In the genomic region with DNA sequence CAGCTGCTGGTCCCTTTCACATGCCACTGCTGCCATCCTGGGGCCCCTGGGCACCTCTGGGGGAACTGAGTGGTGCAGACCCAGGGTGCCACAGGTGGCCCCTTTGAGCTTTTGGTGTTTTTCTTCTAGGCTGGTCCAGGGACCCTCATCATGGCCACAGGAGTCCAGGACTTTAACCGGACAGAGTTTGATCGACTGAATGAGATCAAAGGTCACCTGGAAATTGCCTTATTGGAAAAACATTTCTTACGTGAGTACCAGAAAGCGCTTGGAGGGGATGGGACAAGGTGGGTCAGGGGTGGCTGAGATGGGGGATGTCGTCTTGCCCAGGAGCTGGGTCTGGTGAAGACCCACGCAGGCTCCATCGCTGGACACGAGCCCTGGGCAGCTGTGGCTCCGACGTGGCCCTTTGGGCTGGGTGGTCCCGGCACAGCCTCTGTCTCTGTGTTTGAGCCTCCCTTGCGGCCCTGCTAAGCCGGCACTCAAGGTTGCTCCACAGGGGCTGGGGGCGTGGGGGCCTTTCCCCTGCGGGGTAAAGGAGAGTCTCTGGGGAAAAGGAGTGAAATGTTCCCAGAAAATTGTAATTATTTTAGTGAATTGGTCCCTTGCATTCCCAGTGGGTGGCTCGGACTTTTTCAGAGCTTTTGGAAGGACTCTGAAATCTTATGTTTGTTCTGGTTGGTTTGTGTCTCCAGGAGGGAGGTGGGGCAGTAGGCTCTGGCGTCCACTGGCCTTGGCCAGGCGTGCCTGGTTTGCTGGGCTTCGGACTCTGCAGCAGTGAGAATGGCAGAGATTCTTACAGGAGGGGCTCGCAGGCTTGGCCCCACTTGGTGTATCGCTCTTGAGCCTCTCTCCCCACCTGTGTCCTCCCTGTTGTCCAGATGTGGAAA, we compare ENCODE assay signal across 17 cellular contexts. TPM values are rescaled to one million over a fixed set of nuclear protein-coding genes. Genes with fewer than 3 reads are reported as not detected.
DNase-seq lines count a peak whose midpoint lies in the region; ATAC-seq and TF ChIP-seq lines count a peak whose summit lies in the region.
"Had no signal": no experiment of that assay in that cellular context is flagged by ENCODE, and none has a peak within 500 bp of the region (broad histone marks: within the 10 kb centered on the region; RNA-seq: fewer than 3 reads in every experiment).

No MANE protein-coding gene starts in this region.

- peak overlapping the region; percentile 46 for H3K27ac ChIP-seq in DND-41 (ENCODE audit: low read length)
- peak overlapping the region; percentile 90 to 93 for H3K27ac ChIP-seq in liver (ENCODE audit: low read depth in 1 of 2, low read length in 2 of 2)
- H3K27ac ChIP-seq in gastrocnemius medialis: peak overlapping the region; percentile 79 to 95 (median 90)
- H3K27ac ChIP-seq: PC-9, SJSA1 had no signal

- in situ Hi-C loops in gastrocnemius medialis (cut with MboI; ENCODE audit: low sequenced_read_pairs in 4 of 4): no loop called here

- peaks cover 60% of the 10 kb centered on the region for H4K20me1 ChIP-seq in DND-41 (ENCODE audit: insufficient read depth, low read length)

- peaks cover 2% of the 10 kb centered on the region for H3K36me3 Mint-ChIP-seq in T-helper 17 cell (ENCODE audit: low read depth)
- no peaks in the 10 kb centered on the region for H3K36me3 Mint-ChIP-seq in activated naive CD8-positive, alpha-beta T cell treated with anti-CD3 and anti-CD28 coated beads, Interleukin-2, amount 50 U/mL, for 24 hours (ENCODE audit: low read depth)

- H3K4me3 ChIP-seq in DND-41 (ENCODE audit: low read depth in 1 of 2, low read length in 2 of 2) (no peak overlapping the region), liver (ENCODE audit: low read depth in 1 of 3, low read length in 3 of 3) (peak overlapping the region; percentile 38 to 57 (median 56)), gastrocnemius medialis (no peak overlapping the region)
- H3K4me3 ChIP-seq: PC-9, SJSA1 had no signal

- no peak for TF ChIP-seq CTCF in DND-41 (IDR thresholded peaks at IDR 0.05; ENCODE audit: borderline replicate concordance, extremely low read depth, low read length, poor library complexity, severe bottlenecking)
- TF ChIP-seq CTCF in liver (IDR thresholded peaks at IDR 0.05; ENCODE audit: low read depth, low read length, missing input control): no peak
- TF ChIP-seq CTCF in gastrocnemius medialis (IDR thresholded peaks at IDR 0.05 in 4 of 5, conservative IDR thresholded peaks at IDR 0.05 in 1 of 5): no peak

- peaks cover 89% of the 10 kb centered on the region for H3K79me2 ChIP-seq in DND-41 (ENCODE audit: insufficient read depth, low read length)

- H3K27me3 Mint-ChIP-seq in T-helper 17 cell: no peaks in the 10 kb centered on the region
- H3K27me3 Mint-ChIP-seq in activated naive CD8-positive, alpha-beta T cell treated with anti-CD3 and anti-CD28 coated beads, Interleukin-2, amount 50 U/mL, for 24 hours: no peaks in the 10 kb centered on the region
- H3K27me3 Mint-ChIP-seq: CD4-positive, alpha-beta memory T cell had no signal

- no peak for TF ChIP-seq RAD21 in liver (IDR thresholded peaks at IDR 0.05)

- DNase-seq in DND-41 (no peak), T-helper 17 cell (no peak), gastrocnemius medialis (no peak), hippocampal formation (lab: John Stamatoyannopoulos, UW) (no peak), NCI-H187 (lab: John Stamatoyannopoulos, UW) (no peak)
- no peak for DNase-seq in activated naive CD8-positive, alpha-beta T cell treated with anti-CD3 and anti-CD28 coated beads, Interleukin-2, amount 50 U/mL, for 24 hours
- DNase-seq: AML-193, Calu3, KG1, NCI-H187 treated with DMSO at 0.1 percent for 48 hours, NCI-H2227 treated with DMSO at 0.1 percent for 48 hours, NCI-H524, PC-9 had no signal

- H3K9ac ChIP-seq in DND-41 (ENCODE audit: low read depth, low read length): no peak overlapping the region
- peak overlapping the region; percentile 36 to 78 for H3K9ac ChIP-seq in liver (ENCODE audit: low read depth in 1 of 2, low read length in 2 of 2)

- no peak overlapping the region for H3K4me3 Mint-ChIP-seq in T-helper 17 cell
- no peak overlapping the region for H3K4me3 Mint-ChIP-seq in activated naive CD8-positive, alpha-beta T cell treated with anti-CD3 and anti-CD28 coated beads, Interleukin-2, amount 50 U/mL, for 24 hours
- H3K4me3 Mint-ChIP-seq: CD4-positive, alpha-beta memory T cell had no signal

- H3K27ac Mint-ChIP-seq in T-helper 17 cell: peak overlapping the region; percentile 66
- H3K27ac Mint-ChIP-seq in activated naive CD8-positive, alpha-beta T cell treated with anti-CD3 and anti-CD28 coated beads, Interleukin-2, amount 50 U/mL, for 24 hours: no peak overlapping the region

- no peak for TF ChIP-seq POLR2A in gastrocnemius medialis (IDR thresholded peaks at IDR 0.05)

- H3K4me1 ChIP-seq in DND-41 (ENCODE audit: insufficient read depth, low read length): no peaks in the 10 kb centered on the region
- peaks cover 0 to 40% (median 14%) of the 10 kb centered on the region in 4 donors for H3K4me1 ChIP-seq in liver (ENCODE audit: control insufficient read depth in 4 of 4, insufficient read depth in 4 of 4, low read length in 3 of 4)
- peaks cover 26 to 66% of the 10 kb centered on the region in 2 donors for H3K4me1 ChIP-seq in gastrocnemius medialis
- H3K4me1 ChIP-seq: SJSA1 had no signal

- H3K36me3 ChIP-seq in DND-41 (ENCODE audit: insufficient read depth, low read length) (peaks cover 83% of the 10 kb centered on the region), liver (ENCODE audit: control insufficient read depth in 4 of 4, insufficient read depth in 3 of 4, low read depth in 1 of 4, low read length in 3 of 4) (peaks cover 0 to 3% (median 0%) of the 10 kb centered on the region in 4 donors), gastrocnemius medialis (no peaks in the 10 kb centered on the region)
- H3K36me3 ChIP-seq: SJSA1 had no signal

- ATAC-seq in DND-41 (ENCODE audit: insufficient read depth, low read depth): no peak
- ATAC-seq in T-helper 17 cell: no peak
- no peak for ATAC-seq in gastrocnemius medialis
- ATAC-seq in activated naive CD8-positive, alpha-beta T cell treated with anti-CD3 and anti-CD28 coated beads, Interleukin-2, amount 50 U/mL, for 24 hours: no peak
- no peak for ATAC-seq in HG03439 (IDR thresholded peaks at IDR 0.05; ENCODE audit: unreplicated experiment)

- H3K4me1 Mint-ChIP-seq in T-helper 17 cell: peaks cover 9% of the 10 kb centered on the region
- H3K4me1 Mint-ChIP-seq in activated naive CD8-positive, alpha-beta T cell treated with anti-CD3 and anti-CD28 coated beads, Interleukin-2, amount 50 U/mL, for 24 hours: peaks cover 1% of the 10 kb centered on the region

- H3K27me3 ChIP-seq in DND-41 (ENCODE audit: insufficient read depth, low read length, poor library complexity) (no peaks in the 10 kb centered on the region), liver (ENCODE audit: control insufficient read depth in 4 of 4, insufficient read depth in 4 of 4, low read length in 3 of 4) (no peaks in the 10 kb centered on the region), gastrocnemius medialis (no peaks in the 10 kb centered on the region)
- H3K27me3 ChIP-seq: SJSA1 had no signal

- H2AFZ ChIP-seq in DND-41 (ENCODE audit: low read depth, low read length): no peak overlapping the region
- H2AFZ ChIP-seq: PC-9 had no signal

- H3K4me2 ChIP-seq in DND-41 (ENCODE audit: insufficient read depth, low read length): no peak overlapping the region
- H3K4me2 ChIP-seq: PC-9 had no signal

- 38% methylated on average over 21 of the region's 21 CpGs for whole genome bisulfite sequencing in liver

- H3K9me3 ChIP-seq in DND-41 (ENCODE audit: insufficient read depth, low read length, severe bottlenecking) (no peaks in the 10 kb centered on the region), T-helper 17 cell (ENCODE audit: control insufficient read depth, low read length, poor library complexity, severe bottlenecking) (no peaks in the 10 kb centered on the region), liver (ENCODE audit: control insufficient read depth in 4 of 4, low read length in 3 of 4) (no peaks in the 10 kb centered on the region), gastrocnemius medialis (no peaks in the 10 kb centered on the region)
- H3K9me3 ChIP-seq: SJSA1 had no signal

- intact Hi-C loops in gastrocnemius medialis (cut with DNase I; ENCODE audit: low total_unique reads): loop anchor here (2.0 kb wide), 1 partner anchor 59 kb away; no protein-coding TSS in a partner anchor

- H3K9me3 Mint-ChIP-seq in activated naive CD8-positive, alpha-beta T cell treated with anti-CD3 and anti-CD28 coated beads, Interleukin-2, amount 50 U/mL, for 24 hours: peaks cover 1% of the 10 kb centered on the region
- H3K9me3 Mint-ChIP-seq: CD4-positive, alpha-beta memory T cell had no signal

TF ChIP-seq in liver, 16 proteins besides CTCF, POLR2A, EP300 and RAD21 (continues in another document):
- TF ChIP-seq NR2F2 (IDR thresholded peaks at IDR 0.05): no peak
- TF ChIP-seq HNF4A (conservative IDR thresholded peaks at IDR 0.05): peak; percentile 86 to 93
- TF ChIP-seq TAF1 (conservative IDR thresholded peaks at IDR 0.05): no peak
- peak in 1 of 2 donors; percentile 69 for TF ChIP-seq RXRA (IDR thresholded peaks at IDR 0.05)
- TF ChIP-seq GABPA (IDR thresholded peaks at IDR 0.05 in 1 of 2, conservative IDR thresholded peaks at IDR 0.05 in 1 of 2): no peak
- no peak for TF ChIP-seq FOXA2 (IDR thresholded peaks at IDR 0.05)

RNA-seq across cellular contexts. Expression of a gene that starts 17.8 kb away (rescaled TPM):
- total RNA-seq in T-helper 17 cell: 10 to 100 TPM; 14.2 to 14.5 TPM
- total RNA-seq in liver: 10 to 100 TPM; 15.9 to 27.3 TPM
- polyA plus RNA-seq in liver: 10 to 100 TPM in 1 of 2 donors, 1 to 10 TPM in 1; 2.7 to 53.5 TPM
- total RNA-seq in gastrocnemius medialis: 100 to 1,000 TPM in 1 of 4 donors, 10 to 100 TPM in 3; 16.7 to 106 (median 53.3) TPM

Comparison
In these comparisons a context has a peak if more than half of its experiments do, and no peak if none do; other contexts are left out.
1. H3K4me3 ChIP-seq: peak in liver (3 of 3); none in DND-41 (0 of 2) and gastrocnemius medialis (0 of 4).
2. Peak in every context shown above with its lines, with median percentiles within 50 percentile points of each other: H3K27ac ChIP-seq.